1 cellular context compared by ENCODE assay signal in the genomic region with DNA sequence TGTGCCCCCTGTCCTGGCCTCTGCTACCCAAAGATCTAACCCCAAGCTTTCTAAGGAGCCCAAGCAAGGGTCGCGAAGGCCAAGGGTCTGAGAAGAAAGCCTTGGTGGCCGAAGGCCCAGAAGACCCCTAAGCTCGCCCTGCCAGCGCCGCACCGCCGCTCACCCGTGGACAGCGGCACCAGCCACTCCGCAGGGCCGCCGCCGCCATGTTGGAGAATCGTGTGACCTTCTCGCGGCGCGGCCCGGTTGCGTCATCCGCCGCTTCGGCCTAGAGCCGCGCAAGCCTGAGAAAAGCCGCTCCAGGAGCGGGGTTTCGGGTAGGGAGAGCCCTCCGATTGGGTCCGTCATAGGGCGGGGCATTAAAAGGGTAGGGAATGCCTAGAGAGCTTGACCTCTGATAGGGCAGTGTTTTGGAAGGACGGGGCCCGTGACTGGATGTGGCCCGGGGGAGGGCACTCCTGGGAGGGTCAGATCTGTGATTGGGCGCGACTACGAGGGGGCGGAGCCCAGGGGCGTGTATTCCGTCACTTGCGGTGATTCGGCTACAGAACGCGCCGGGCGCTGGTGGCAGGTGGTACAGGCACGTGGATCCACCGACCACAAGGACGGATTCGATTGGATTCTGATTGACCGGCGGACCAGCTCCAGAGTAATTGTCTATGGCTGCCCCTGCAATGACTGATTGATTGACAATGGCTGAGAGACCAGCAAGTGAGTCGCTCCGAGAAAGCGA.
TF ChIP-seq lines count a peak whose summit lies in the region.

A gene with protein sequence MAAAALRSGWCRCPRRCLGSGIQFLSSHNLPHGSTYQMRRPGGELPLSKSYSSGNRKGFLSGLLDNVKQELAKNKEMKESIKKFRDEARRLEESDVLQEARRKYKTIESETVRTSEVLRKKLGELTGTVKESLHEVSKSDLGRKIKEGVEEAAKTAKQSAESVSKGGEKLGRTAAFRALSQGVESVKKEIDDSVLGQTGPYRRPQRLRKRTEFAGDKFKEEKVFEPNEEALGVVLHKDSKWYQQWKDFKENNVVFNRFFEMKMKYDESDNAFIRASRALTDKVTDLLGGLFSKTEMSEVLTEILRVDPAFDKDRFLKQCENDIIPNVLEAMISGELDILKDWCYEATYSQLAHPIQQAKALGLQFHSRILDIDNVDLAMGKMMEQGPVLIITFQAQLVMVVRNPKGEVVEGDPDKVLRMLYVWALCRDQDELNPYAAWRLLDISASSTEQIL (minus strand): TSS at position 223 of the 733 bp plus-strand sequence. CDS start 15 bp downstream, at position 208.

TF ChIP-seq in GM12878, 131 proteins besides CTCF, POLR2A, EP300 and RAD21 (continued from another document and continues in another):
- TF ChIP-seq FOS (IDR thresholded peaks at IDR 0.05; ENCODE audit: borderline replicate concordance, extremely low read depth, insufficient read length), result peak; percentile 39
- TF ChIP-seq, protein P1, sequence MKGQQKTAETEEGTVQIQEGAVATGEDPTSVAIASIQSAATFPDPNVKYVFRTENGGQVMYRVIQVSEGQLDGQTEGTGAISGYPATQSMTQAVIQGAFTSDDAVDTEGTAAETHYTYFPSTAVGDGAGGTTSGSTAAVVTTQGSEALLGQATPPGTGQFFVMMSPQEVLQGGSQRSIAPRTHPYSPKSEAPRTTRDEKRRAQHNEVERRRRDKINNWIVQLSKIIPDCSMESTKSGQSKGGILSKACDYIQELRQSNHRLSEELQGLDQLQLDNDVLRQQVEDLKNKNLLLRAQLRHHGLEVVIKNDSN (IDR thresholded peaks at IDR 0.05; ENCODE audit: borderline replicate concordance, extremely low read length, insufficient read depth, low read depth, low read length), result peak; percentile 73
- TF ChIP-seq, protein P2, sequence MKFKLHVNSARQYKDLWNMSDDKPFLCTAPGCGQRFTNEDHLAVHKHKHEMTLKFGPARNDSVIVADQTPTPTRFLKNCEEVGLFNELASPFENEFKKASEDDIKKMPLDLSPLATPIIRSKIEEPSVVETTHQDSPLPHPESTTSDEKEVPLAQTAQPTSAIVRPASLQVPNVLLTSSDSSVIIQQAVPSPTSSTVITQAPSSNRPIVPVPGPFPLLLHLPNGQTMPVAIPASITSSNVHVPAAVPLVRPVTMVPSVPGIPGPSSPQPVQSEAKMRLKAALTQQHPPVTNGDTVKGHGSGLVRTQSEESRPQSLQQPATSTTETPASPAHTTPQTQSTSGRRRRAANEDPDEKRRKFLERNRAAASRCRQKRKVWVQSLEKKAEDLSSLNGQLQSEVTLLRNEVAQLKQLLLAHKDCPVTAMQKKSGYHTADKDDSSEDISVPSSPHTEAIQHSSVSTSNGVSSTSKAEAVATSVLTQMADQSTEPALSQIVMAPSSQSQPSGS (IDR thresholded peaks at IDR 0.05; ENCODE audit: low read length), result 0 out of 2 replicates have a peak, but pooled peaks have one; percentile 11
- no peak for TF ChIP-seq ZSCAN29 (IDR thresholded peaks at IDR 0.05)
- peak; percentile 91; the same call in 1 of the 2 replicates for TF ChIP-seq POLR2AphosphoS2 (IDR thresholded peaks at IDR 0.05; ENCODE audit: low read depth, low read length)
- no peak for TF ChIP-seq MEF2B (IDR thresholded peaks at IDR 0.05; ENCODE audit: partially characterized antibody, poor library complexity, severe bottlenecking)
- TF ChIP-seq JUNB (IDR thresholded peaks at IDR 0.05), result no peak
- peak; percentile 82 for TF ChIP-seq ZNF207 (IDR thresholded peaks at IDR 0.05; ENCODE audit: borderline replicate concordance)
- TF ChIP-seq TCF3 (IDR thresholded peaks at IDR 0.05; ENCODE audit: borderline replicate concordance, insufficient read depth, low read depth, low read length), result peak; percentile 78; the same call in 1 of the 2 replicates
- peak; percentile 83; the same call in 1 of the 2 replicates for TF ChIP-seq PML (IDR thresholded peaks at IDR 0.05; ENCODE audit: low read length)
- peak; percentile 69 for TF ChIP-seq NR2C1 (IDR thresholded peaks at IDR 0.05)
- no peak for TF ChIP-seq TCF7 (IDR thresholded peaks at IDR 0.05; ENCODE audit: borderline replicate concordance)
- TF ChIP-seq GATAD2B (conservative IDR thresholded peaks at IDR 0.05; ENCODE audit: low read depth), result no peak; the same call in 1 of the 2 replicates
- TF ChIP-seq HCFC1 (IDR thresholded peaks at IDR 0.05; ENCODE audit: low read length), result peak; percentile 55
- TF ChIP-seq CREB1 (IDR thresholded peaks at IDR 0.05; ENCODE audit: low read depth), result peak; percentile 97
- TF ChIP-seq IRF4 (IDR thresholded peaks at IDR 0.05; ENCODE audit: low read depth, low read length), result no peak
- TF ChIP-seq MYC (IDR thresholded peaks at IDR 0.05; ENCODE audit: insufficient read depth, insufficient read length, insufficient replicate concordance, low read length, severe bottlenecking), result peak; percentile 49
- TF ChIP-seq PAX8 (IDR thresholded peaks at IDR 0.05), result no peak
- peak; percentile 87 to 93; a peak in 3 of 4 replicates for TF ChIP-seq BHLHE40 (IDR thresholded peaks at IDR 0.05; ENCODE audit: borderline replicate concordance in 1 of 2, low read depth in 2 of 2, low read length in 1 of 2)
- TF ChIP-seq ZBED1 (IDR thresholded peaks at IDR 0.05; ENCODE audit: borderline replicate concordance), result peak; percentile 33; the same call in 1 of the 2 replicates
- no peak; a peak in 1 of 4 replicates for TF ChIP-seq IKZF2 (IDR thresholded peaks at IDR 0.05)
- peak; percentile 93 for TF ChIP-seq TAF1 (IDR thresholded peaks at IDR 0.05; ENCODE audit: borderline replicate concordance, low read depth, low read length)
- peak; percentile 96 for TF ChIP-seq POLR2AphosphoS5 (IDR thresholded peaks at IDR 0.05; ENCODE audit: low read length)
- TF ChIP-seq MTA3 (IDR thresholded peaks at IDR 0.05; ENCODE audit: borderline replicate concordance, low read length), result no peak; the same call in 1 of the 2 replicates
- no peak for TF ChIP-seq NFYA (IDR thresholded peaks at IDR 0.05; ENCODE audit: borderline replicate concordance, low read depth, low read length)
- peak; percentile 84 for TF ChIP-seq ATF7 (IDR thresholded peaks at IDR 0.05; ENCODE audit: low read depth)
- no peak for TF ChIP-seq GABPA (IDR thresholded peaks at IDR 0.05; ENCODE audit: low read depth)
- TF ChIP-seq ZZZ3 (IDR thresholded peaks at IDR 0.05; ENCODE audit: control insufficient read depth, insufficient read length, low read depth), result no peak
- TF ChIP-seq, protein P3, sequence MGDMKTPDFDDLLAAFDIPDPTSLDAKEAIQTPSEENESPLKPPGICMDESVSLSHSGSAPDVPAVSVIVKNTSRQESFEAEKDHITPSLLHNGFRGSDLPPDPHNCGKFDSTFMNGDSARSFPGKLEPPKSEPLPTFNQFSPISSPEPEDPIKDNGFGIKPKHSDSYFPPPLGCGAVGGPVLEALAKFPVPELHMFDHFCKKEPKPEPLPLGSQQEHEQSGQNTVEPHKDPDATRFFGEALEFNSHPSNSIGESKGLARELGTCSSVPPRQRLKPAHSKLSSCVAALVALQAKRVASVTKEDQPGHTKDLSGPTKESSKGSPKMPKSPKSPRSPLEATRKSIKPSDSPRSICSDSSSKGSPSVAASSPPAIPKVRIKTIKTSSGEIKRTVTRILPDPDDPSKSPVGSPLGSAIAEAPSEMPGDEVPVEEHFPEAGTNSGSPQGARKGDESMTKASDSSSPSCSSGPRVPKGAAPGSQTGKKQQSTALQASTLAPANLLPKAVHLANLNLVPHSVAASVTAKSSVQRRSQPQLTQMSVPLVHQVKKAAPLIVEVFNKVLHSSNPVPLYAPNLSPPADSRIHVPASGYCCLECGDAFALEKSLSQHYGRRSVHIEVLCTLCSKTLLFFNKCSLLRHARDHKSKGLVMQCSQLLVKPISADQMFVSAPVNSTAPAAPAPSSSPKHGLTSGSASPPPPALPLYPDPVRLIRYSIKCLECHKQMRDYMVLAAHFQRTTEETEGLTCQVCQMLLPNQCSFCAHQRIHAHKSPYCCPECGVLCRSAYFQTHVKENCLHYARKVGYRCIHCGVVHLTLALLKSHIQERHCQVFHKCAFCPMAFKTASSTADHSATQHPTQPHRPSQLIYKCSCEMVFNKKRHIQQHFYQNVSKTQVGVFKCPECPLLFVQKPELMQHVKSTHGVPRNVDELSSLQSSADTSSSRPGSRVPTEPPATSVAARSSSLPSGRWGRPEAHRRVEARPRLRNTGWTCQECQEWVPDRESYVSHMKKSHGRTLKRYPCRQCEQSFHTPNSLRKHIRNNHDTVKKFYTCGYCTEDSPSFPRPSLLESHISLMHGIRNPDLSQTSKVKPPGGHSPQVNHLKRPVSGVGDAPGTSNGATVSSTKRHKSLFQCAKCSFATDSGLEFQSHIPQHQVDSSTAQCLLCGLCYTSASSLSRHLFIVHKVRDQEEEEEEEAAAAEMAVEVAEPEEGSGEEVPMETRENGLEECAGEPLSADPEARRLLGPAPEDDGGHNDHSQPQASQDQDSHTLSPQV (IDR thresholded peaks at IDR 0.05), result no peak
- TF ChIP-seq BACH1 (IDR thresholded peaks at IDR 0.05; ENCODE audit: borderline replicate concordance), result 0 out of 2 replicates have a peak, but pooled peaks have one; percentile 45
- TF ChIP-seq, protein P4, sequence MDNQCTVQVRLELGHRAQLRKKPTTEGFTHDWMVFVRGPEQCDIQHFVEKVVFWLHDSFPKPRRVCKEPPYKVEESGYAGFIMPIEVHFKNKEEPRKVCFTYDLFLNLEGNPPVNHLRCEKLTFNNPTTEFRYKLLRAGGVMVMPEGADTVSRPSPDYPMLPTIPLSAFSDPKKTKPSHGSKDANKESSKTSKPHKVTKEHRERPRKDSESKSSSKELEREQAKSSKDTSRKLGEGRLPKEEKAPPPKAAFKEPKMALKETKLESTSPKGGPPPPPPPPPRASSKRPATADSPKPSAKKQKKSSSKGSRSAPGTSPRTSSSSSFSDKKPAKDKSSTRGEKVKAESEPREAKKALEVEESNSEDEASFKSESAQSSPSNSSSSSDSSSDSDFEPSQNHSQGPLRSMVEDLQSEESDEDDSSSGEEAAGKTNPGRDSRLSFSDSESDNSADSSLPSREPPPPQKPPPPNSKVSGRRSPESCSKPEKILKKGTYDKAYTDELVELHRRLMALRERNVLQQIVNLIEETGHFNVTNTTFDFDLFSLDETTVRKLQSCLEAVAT (IDR thresholded peaks at IDR 0.05), result no peak
- TF ChIP-seq MEF2A (IDR thresholded peaks at IDR 0.05; ENCODE audit: insufficient read depth, low read depth, low read length), result no peak
- no peak for TF ChIP-seq CBX3 (IDR thresholded peaks at IDR 0.05; ENCODE audit: borderline replicate concordance, low read depth)
- TF ChIP-seq, protein P5, sequence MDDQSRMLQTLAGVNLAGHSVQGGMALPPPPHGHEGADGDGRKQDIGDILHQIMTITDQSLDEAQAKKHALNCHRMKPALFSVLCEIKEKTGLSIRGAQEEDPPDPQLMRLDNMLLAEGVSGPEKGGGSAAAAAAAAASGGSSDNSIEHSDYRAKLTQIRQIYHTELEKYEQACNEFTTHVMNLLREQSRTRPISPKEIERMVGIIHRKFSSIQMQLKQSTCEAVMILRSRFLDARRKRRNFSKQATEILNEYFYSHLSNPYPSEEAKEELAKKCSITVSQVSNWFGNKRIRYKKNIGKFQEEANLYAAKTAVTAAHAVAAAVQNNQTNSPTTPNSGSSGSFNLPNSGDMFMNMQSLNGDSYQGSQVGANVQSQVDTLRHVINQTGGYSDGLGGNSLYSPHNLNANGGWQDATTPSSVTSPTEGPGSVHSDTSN (IDR thresholded peaks at IDR 0.05; ENCODE audit: insufficient replicate concordance, low read depth, low read length), result peak; percentile 76
- TF ChIP-seq BMI1 (IDR thresholded peaks at IDR 0.05; ENCODE audit: borderline replicate concordance), result no peak
- peak in 1 of 2 experiments; percentile 1; a peak in 1 of 3 replicates for TF ChIP-seq EGR1 (IDR thresholded peaks at IDR 0.05; ENCODE audit: borderline replicate concordance in 1 of 2, low read depth in 2 of 2, low read length in 2 of 2)
- no peak for TF ChIP-seq BRCA1 (IDR thresholded peaks at IDR 0.05; ENCODE audit: low read depth, low read length)
- TF ChIP-seq, protein P6, sequence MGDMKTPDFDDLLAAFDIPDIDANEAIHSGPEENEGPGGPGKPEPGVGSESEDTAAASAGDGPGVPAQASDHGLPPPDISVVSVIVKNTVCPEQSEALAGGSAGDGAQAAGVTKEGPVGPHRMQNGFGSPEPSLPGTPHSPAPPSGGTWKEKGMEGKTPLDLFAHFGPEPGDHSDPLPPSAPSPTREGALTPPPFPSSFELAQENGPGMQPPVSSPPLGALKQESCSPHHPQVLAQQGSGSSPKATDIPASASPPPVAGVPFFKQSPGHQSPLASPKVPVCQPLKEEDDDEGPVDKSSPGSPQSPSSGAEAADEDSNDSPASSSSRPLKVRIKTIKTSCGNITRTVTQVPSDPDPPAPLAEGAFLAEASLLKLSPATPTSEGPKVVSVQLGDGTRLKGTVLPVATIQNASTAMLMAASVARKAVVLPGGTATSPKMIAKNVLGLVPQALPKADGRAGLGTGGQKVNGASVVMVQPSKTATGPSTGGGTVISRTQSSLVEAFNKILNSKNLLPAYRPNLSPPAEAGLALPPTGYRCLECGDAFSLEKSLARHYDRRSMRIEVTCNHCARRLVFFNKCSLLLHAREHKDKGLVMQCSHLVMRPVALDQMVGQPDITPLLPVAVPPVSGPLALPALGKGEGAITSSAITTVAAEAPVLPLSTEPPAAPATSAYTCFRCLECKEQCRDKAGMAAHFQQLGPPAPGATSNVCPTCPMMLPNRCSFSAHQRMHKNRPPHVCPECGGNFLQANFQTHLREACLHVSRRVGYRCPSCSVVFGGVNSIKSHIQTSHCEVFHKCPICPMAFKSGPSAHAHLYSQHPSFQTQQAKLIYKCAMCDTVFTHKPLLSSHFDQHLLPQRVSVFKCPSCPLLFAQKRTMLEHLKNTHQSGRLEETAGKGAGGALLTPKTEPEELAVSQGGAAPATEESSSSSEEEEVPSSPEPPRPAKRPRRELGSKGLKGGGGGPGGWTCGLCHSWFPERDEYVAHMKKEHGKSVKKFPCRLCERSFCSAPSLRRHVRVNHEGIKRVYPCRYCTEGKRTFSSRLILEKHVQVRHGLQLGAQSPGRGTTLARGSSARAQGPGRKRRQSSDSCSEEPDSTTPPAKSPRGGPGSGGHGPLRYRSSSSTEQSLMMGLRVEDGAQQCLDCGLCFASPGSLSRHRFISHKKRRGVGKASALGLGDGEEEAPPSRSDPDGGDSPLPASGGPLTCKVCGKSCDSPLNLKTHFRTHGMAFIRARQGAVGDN (IDR thresholded peaks at IDR 0.05), result no peak
- no peak for TF ChIP-seq FOXK2 (IDR thresholded peaks at IDR 0.05)
- TF ChIP-seq KLF5 (IDR thresholded peaks at IDR 0.05; ENCODE audit: partially characterized antibody), result peak; percentile 21
- peak; percentile 77; the same call in 1 of the 2 replicates for TF ChIP-seq ESRRA (IDR thresholded peaks at IDR 0.05; ENCODE audit: low read length)
- TF ChIP-seq, protein P7, sequence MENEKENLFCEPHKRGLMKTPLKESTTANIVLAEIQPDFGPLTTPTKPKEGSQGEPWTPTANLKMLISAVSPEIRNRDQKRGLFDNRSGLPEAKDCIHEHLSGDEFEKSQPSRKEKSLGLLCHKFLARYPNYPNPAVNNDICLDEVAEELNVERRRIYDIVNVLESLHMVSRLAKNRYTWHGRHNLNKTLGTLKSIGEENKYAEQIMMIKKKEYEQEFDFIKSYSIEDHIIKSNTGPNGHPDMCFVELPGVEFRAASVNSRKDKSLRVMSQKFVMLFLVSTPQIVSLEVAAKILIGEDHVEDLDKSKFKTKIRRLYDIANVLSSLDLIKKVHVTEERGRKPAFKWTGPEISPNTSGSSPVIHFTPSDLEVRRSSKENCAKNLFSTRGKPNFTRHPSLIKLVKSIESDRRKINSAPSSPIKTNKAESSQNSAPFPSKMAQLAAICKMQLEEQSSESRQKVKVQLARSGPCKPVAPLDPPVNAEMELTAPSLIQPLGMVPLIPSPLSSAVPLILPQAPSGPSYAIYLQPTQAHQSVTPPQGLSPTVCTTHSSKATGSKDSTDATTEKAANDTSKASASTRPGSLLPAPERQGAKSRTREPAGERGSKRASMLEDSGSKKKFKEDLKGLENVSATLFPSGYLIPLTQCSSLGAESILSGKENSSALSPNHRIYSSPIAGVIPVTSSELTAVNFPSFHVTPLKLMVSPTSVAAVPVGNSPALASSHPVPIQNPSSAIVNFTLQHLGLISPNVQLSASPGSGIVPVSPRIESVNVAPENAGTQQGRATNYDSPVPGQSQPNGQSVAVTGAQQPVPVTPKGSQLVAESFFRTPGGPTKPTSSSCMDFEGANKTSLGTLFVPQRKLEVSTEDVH (IDR thresholded peaks at IDR 0.05; ENCODE audit: low read depth, partially characterized antibody), result no peak
